Comparison of ENCODE assay signal across 1 cellular context in genomic region chr12:118750666-118751065, GRCh38.
TF ChIP-seq lines count a peak whose summit lies in the region.

No MANE protein-coding gene starts in this region.

TF ChIP-seq in GM23338, 12 proteins besides CTCF, POLR2A, EP300 and RAD21 (continued from another document):
- TF ChIP-seq, protein P1, sequence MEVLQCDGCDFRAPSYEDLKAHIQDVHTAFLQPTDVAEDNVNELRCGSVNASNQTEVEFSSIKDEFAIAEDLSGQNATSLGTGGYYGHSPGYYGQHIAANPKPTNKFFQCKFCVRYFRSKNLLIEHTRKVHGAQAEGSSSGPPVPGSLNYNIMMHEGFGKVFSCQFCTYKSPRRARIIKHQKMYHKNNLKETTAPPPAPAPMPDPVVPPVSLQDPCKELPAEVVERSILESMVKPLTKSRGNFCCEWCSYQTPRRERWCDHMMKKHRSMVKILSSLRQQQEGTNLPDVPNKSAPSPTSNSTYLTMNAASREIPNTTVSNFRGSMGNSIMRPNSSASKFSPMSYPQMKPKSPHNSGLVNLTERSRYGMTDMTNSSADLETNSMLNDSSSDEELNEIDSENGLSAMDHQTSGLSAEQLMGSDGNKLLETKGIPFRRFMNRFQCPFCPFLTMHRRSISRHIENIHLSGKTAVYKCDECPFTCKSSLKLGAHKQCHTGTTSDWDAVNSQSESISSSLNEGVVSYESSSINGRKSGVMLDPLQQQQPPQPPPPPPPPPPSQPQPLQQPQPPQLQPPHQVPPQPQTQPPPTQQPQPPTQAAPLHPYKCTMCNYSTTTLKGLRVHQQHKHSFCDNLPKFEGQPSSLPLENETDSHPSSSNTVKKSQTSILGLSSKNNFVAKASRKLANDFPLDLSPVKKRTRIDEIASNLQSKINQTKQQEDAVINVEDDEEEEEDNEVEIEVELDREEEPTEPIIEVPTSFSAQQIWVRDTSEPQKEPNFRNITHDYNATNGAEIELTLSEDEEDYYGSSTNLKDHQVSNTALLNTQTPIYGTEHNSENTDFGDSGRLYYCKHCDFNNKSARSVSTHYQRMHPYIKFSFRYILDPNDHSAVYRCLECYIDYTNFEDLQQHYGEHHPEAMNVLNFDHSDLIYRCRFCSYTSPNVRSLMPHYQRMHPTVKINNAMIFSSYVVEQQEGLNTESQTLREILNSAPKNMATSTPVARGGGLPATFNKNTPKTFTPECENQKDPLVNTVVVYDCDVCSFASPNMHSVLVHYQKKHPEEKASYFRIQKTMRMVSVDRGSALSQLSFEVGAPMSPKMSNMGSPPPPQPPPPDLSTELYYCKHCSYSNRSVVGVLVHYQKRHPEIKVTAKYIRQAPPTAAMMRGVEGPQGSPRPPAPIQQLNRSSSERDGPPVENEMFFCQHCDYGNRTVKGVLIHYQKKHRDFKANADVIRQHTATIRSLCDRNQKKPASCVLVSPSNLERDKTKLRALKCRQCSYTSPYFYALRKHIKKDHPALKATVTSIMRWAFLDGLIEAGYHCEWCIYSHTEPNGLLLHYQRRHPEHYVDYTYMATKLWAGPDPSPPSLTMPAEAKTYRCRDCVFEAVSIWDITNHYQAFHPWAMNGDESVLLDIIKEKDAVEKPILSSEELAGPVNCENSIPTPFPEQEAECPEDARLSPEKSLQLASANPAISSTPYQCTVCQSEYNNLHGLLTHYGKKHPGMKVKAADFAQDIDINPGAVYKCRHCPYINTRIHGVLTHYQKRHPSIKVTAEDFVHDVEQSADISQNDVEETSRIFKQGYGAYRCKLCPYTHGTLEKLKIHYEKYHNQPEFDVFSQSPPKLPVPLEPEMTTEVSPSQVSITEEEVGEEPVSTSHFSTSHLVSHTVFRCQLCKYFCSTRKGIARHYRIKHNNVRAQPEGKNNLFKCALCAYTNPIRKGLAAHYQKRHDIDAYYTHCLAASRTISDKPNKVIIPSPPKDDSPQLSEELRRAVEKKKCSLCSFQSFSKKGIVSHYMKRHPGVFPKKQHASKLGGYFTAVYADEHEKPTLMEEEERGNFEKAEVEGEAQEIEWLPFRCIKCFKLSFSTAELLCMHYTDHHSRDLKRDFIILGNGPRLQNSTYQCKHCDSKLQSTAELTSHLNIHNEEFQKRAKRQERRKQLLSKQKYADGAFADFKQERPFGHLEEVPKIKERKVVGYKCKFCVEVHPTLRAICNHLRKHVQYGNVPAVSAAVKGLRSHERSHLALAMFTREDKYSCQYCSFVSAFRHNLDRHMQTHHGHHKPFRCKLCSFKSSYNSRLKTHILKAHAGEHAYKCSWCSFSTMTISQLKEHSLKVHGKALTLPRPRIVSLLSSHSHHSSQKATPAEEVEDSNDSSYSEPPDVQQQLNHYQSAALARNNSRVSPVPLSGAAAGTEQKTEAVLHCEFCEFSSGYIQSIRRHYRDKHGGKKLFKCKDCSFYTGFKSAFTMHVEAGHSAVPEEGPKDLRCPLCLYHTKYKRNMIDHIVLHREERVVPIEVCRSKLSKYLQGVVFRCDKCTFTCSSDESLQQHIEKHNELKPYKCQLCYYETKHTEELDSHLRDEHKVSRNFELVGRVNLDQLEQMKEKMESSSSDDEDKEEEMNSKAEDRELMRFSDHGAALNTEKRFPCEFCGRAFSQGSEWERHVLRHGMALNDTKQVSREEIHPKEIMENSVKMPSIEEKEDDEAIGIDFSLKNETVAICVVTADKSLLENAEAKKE (CRISPR knock-in tag; IDR thresholded peaks at IDR 0.05) = no peak
- TF ChIP-seq ZNF114 (CRISPR knock-in tag; IDR thresholded peaks at IDR 0.05) = no peak
- TF ChIP-seq REST (IDR thresholded peaks at IDR 0.05; ENCODE audit: unreplicated experiment) = no peak
- TF ChIP-seq POLR2AphosphoS5 (IDR thresholded peaks at IDR 0.05; ENCODE audit: low read depth) = no peak
- TF ChIP-seq NANOG (IDR thresholded peaks at IDR 0.05; ENCODE audit: borderline replicate concordance) = no peak
- no peak for TF ChIP-seq EZH2phosphoT487 (IDR thresholded peaks at IDR 0.05; ENCODE audit: unreplicated experiment)
- no peak for TF ChIP-seq CREB1 (CRISPR knock-in tag; IDR thresholded peaks at IDR 0.05; ENCODE audit: low read depth)
- no peak for TF ChIP-seq JUNB (IDR thresholded peaks at IDR 0.05; ENCODE audit: unreplicated experiment)
- no peak for TF ChIP-seq EZH2 (IDR thresholded peaks at IDR 0.05; ENCODE audit: low read depth, unreplicated experiment)
- TF ChIP-seq STAT1 (IDR thresholded peaks at IDR 0.05; ENCODE audit: unreplicated experiment) = no peak
